In genomic region chr1:170881268-170882265, GRCh38 we compare ENCODE assay signal across 9 cellular contexts. TPM values are rescaled to one million over a fixed set of nuclear protein-coding genes. Genes with fewer than 3 reads are reported as not detected.
A peak's percentile ranks its signal among the peaks of the same experiment; 100 is the strongest.
DNase-seq lines count a peak whose midpoint lies in the region; ATAC-seq and TF ChIP-seq lines count a peak whose summit lies in the region.
"Had no signal": no experiment of that assay in that cellular context is flagged by ENCODE, and none has a peak within 500 bp of the region (broad histone marks: within the 10 kb centered on the region; RNA-seq: fewer than 3 reads in every experiment).

No MANE protein-coding gene starts in this region.

- H3K79me2 ChIP-seq in PC-3 (ENCODE audit: low read length), result no peaks in the 10 kb centered on the region

- BruUV-seq in A673 (replicated peaks; lab: Mats Ljungman, UMichigan) (no TSS peak), PC-3 (replicated peaks; lab: Mats Ljungman, UMichigan) (no TSS peak)

- peaks cover 0 to 7% (median 3%) of the 10 kb centered on the region in 9 donors for H3K9me3 Mint-ChIP-seq in naive thymus-derived CD8-positive, alpha-beta T cell
- peaks cover 4% of the 10 kb centered on the region in 2 donors for H3K9me3 Mint-ChIP-seq in stimulated activated naive B cell treated with anti-CD40 and anti-IgM and Interleukin-4, amounts not matched to agents 10 μg/mL and 1 μg/mL and 100 μg/mL, for 72 hours
- H3K9me3 Mint-ChIP-seq: activated naive CD4-positive, alpha-beta T cell treated with anti-CD3 and anti-CD28 coated beads, Interleukin-2, amount 50 U/mL, for 72 hours had no signal

- no peaks in the 10 kb centered on the region for H3K9me2 ChIP-seq in PC-3 (replicated peaks; ENCODE audit: low read length)

- H3K4me1 Mint-ChIP-seq in naive thymus-derived CD8-positive, alpha-beta T cell, result no peaks in the 10 kb centered on the region
- no peaks in the 10 kb centered on the region for H3K4me1 Mint-ChIP-seq in stimulated activated naive B cell treated with anti-CD40 and anti-IgM and Interleukin-4, amounts not matched to agents 10 μg/mL and 1 μg/mL and 100 μg/mL, for 72 hours

- ATAC-seq in GM21390 (IDR thresholded peaks at IDR 0.05; ENCODE audit: unreplicated experiment) (peak; percentile 48), PC-3 (peak; percentile 81)
- no peak for ATAC-seq in naive thymus-derived CD8-positive, alpha-beta T cell
- ATAC-seq in stimulated activated naive B cell treated with anti-CD40 and anti-IgM and Interleukin-4, amounts not matched to agents 10 μg/mL and 1 μg/mL and 100 μg/mL, for 72 hours (replicated peaks), result no peak

- H3K4me3 ChIP-seq in A673 (ENCODE audit: low read depth, low read length, poor library complexity, severe bottlenecking) (no peak overlapping the region), PC-3 (ENCODE audit: low read length) (peak overlapping the region; percentile 18; the same call in 1 of the 2 replicates), fibroblast of villous mesenchyme (ENCODE audit: low read depth, low read length) (no peak overlapping the region)

- no peak overlapping the region for H3K27ac Mint-ChIP-seq in naive thymus-derived CD8-positive, alpha-beta T cell
- H3K27ac Mint-ChIP-seq in stimulated activated naive B cell treated with anti-CD40 and anti-IgM and Interleukin-4, amounts not matched to agents 10 μg/mL and 1 μg/mL and 100 μg/mL, for 72 hours, result no peak overlapping the region
- H3K27ac Mint-ChIP-seq: activated naive CD4-positive, alpha-beta T cell treated with anti-CD3 and anti-CD28 coated beads, Interleukin-2, amount 50 U/mL, for 72 hours had no signal

- intact Hi-C loops in A673 (cut with micrococcal nuclease; ENCODE audit: unreplicated experiment), result loop anchor here (2.0 to 5.0 kb wide), 3 partner anchors 189 to 953 kb away; no protein-coding TSS in a partner anchor
- intact Hi-C loops in PC-3 (cut with micrococcal nuclease), result loop anchor here (1.0 to 2.0 kb wide), 2 partner anchors 193 to 871 kb away; no protein-coding TSS in a partner anchor

- H4K20me1 ChIP-seq in PC-3 (ENCODE audit: low read length), result no peaks in the 10 kb centered on the region

- 0 out of 2 replicates have a peak overlapping the region, but pooled peaks have one; percentile 29 for H2AFZ ChIP-seq in PC-3 (ENCODE audit: low read length)

- POLR2A ChIA-PET in A673 (lab: Charles Lee; ENCODE audit: low non-redundant PET), result no interaction called here
- POLR2A ChIA-PET in PC-3 (lab: Charles Lee; ENCODE audit: unreplicated experiment), result no interaction called here
- POLR2A ChIA-PET in naive thymus-derived CD8-positive, alpha-beta T cell (lab: Charles Lee), result no interaction called here

- peaks cover 0 to 4% (median 2%) of the 10 kb centered on the region in 3 donors for H3K36me3 Mint-ChIP-seq in naive thymus-derived CD8-positive, alpha-beta T cell
- no peaks in the 10 kb centered on the region for H3K36me3 Mint-ChIP-seq in stimulated activated naive B cell treated with anti-CD40 and anti-IgM and Interleukin-4, amounts not matched to agents 10 μg/mL and 1 μg/mL and 100 μg/mL, for 72 hours
- H3K36me3 Mint-ChIP-seq: activated naive CD4-positive, alpha-beta T cell treated with anti-CD3 and anti-CD28 coated beads, Interleukin-2, amount 50 U/mL, for 72 hours had no signal

- H3K4me1 ChIP-seq in A673 (ENCODE audit: insufficient read depth, low read length, poor library complexity, severe bottlenecking), result no peaks in the 10 kb centered on the region
- no peaks in the 10 kb centered on the region for H3K4me1 ChIP-seq in PC-3 (ENCODE audit: insufficient read depth, low read length)

- no peaks in the 10 kb centered on the region for H3F3A ChIP-seq in PC-3 (ENCODE audit: low read length, unreplicated experiment)

- H3K27me3 ChIP-seq in A673 (replicated peaks; ENCODE audit: insufficient read depth, low read depth, low read length, poor library complexity), result peaks cover 3% of the 10 kb centered on the region
- peaks cover 63% of the 10 kb centered on the region for H3K27me3 ChIP-seq in PC-3 (ENCODE audit: low read length)

- no peak overlapping the region for H3K4me3 Mint-ChIP-seq in naive thymus-derived CD8-positive, alpha-beta T cell
- no peak overlapping the region for H3K4me3 Mint-ChIP-seq in stimulated activated naive B cell treated with anti-CD40 and anti-IgM and Interleukin-4, amounts not matched to agents 10 μg/mL and 1 μg/mL and 100 μg/mL, for 72 hours

- peak; percentile 63 for TF ChIP-seq CTCF in A673 (conservative IDR thresholded peaks at IDR 0.05; ENCODE audit: low read depth, low read length)
- TF ChIP-seq CTCF in PC-3 (conservative IDR thresholded peaks at IDR 0.05; ENCODE audit: low read depth, low read length), result peak; percentile 90
- peak; percentile 57 for TF ChIP-seq CTCF in fibroblast of villous mesenchyme (IDR thresholded peaks at IDR 0.05; ENCODE audit: insufficient read depth, low read depth, low read length)

- H3K9me3 ChIP-seq in A673 (ENCODE audit: low read depth, low read length, poor library complexity, severe bottlenecking), result no peaks in the 10 kb centered on the region
- no peaks in the 10 kb centered on the region for H3K9me3 ChIP-seq in PC-3 (ENCODE audit: low read length)

- CTCF ChIA-PET in A673 (lab: Charles Lee), result interaction anchor here (0.6 kb wide), 1 partner anchor 192 kb away, joined by 9 read pairs; no protein-coding TSS in a partner anchor
- CTCF ChIA-PET in PC-3 (lab: Charles Lee), result interaction anchor here (1.1 kb wide), 1 partner anchor 85 kb away, joined by 3 read pairs; no protein-coding TSS in a partner anchor

- no peaks in the 10 kb centered on the region for H3K36me3 ChIP-seq in A673 (ENCODE audit: insufficient read depth, low read length, poor library complexity, severe bottlenecking)
- H3K36me3 ChIP-seq in PC-3 (ENCODE audit: low read depth, low read length), result no peaks in the 10 kb centered on the region

- DNase-seq in A673 (ENCODE audit: low spot score) (peak; percentile 48), PC-3 (peak; percentile 70), fibroblast of villous mesenchyme (ENCODE audit: low read depth) (peak; percentile 66), stromal cell of bone marrow (ENCODE audit: low read depth) (peak; percentile 55)
- no peak for DNase-seq in naive thymus-derived CD8-positive, alpha-beta T cell
- DNase-seq in activated CD4-positive, alpha-beta T cell treated with anti-CD3 and anti-CD28 coated beads, Interleukin-2, amount 50 U/mL, for 48 hours, result no peak
- DNase-seq in stimulated activated naive B cell treated with anti-CD40 and anti-IgM and Interleukin-4, amounts not matched to agents 10 μg/mL and 1 μg/mL and 100 μg/mL, for 72 hours, result no peak

- H3K27ac ChIP-seq in A673 (ENCODE audit: low read depth, low read length, poor library complexity, severe bottlenecking), result no peak overlapping the region
- no peak overlapping the region for H3K27ac ChIP-seq in PC-3 (ENCODE audit: low read length)

- H3K27me3 Mint-ChIP-seq in naive thymus-derived CD8-positive, alpha-beta T cell, result peaks cover 3 to 16% (median 9%) of the 10 kb centered on the region in 5 donors
- peaks cover 5 to 12% of the 10 kb centered on the region in 2 donors for H3K27me3 Mint-ChIP-seq in stimulated activated naive B cell treated with anti-CD40 and anti-IgM and Interleukin-4, amounts not matched to agents 10 μg/mL and 1 μg/mL and 100 μg/mL, for 72 hours

- H3K9ac ChIP-seq in PC-3 (ENCODE audit: low read length), result no peak overlapping the region

- H3K4me2 ChIP-seq in PC-3 (ENCODE audit: low read length), result peak overlapping the region; percentile 54

RNA-seq across cellular contexts. Expression of gene MROH9, which starts 53.8 kb away (rescaled TPM):
- total RNA-seq in A673 (2021), result not detected in 2 replicates
- total RNA-seq in PC-3 (2014; rRNA removed), result not detected in 2 replicates
- total RNA-seq in fibroblast of villous mesenchyme, result under 0.01 TPM in 2 replicates
- total RNA-seq in naive thymus-derived CD8-positive, alpha-beta T cell, result not detected
- polyA plus RNA-seq in naive thymus-derived CD8-positive, alpha-beta T cell, result not detected
- total RNA-seq: activated naive CD4-positive, alpha-beta T cell treated with anti-CD3 and anti-CD28 coated beads, Interleukin-2, amount 50 U/mL, for 72 hours had no signal

Comparison
In these comparisons a context has a peak if more than half of its experiments do, and no peak if none do; other contexts are left out.
1. DNase-seq: peak in A673 (single experiment), PC-3 (single experiment), fibroblast of villous mesenchyme (single experiment) and stromal cell of bone marrow (single experiment); none in naive thymus-derived CD8-positive, alpha-beta T cell (0 of 10), activated CD4-positive, alpha-beta T cell treated with anti-CD3 and anti-CD28 coated beads, Interleukin-2, amount 50 U/mL, for 48 hours (0 of 2) and stimulated activated naive B cell treated with anti-CD40 and anti-IgM and Interleukin-4, amounts not matched to agents 10 μg/mL and 1 μg/mL and 100 μg/mL, for 72 hours (single experiment).
2. ATAC-seq: peak in GM21390 (single experiment) and PC-3 (single experiment); none in naive thymus-derived CD8-positive, alpha-beta T cell (0 of 2) and stimulated activated naive B cell treated with anti-CD40 and anti-IgM and Interleukin-4, amounts not matched to agents 10 μg/mL and 1 μg/mL and 100 μg/mL, for 72 hours (0 of 2).
3. Peak in every context shown above with its lines, with median percentiles within 50 percentile points of each other: CTCF ChIP-seq.